36 cellular contexts compared by ENCODE assay signal in the genomic region with DNA sequence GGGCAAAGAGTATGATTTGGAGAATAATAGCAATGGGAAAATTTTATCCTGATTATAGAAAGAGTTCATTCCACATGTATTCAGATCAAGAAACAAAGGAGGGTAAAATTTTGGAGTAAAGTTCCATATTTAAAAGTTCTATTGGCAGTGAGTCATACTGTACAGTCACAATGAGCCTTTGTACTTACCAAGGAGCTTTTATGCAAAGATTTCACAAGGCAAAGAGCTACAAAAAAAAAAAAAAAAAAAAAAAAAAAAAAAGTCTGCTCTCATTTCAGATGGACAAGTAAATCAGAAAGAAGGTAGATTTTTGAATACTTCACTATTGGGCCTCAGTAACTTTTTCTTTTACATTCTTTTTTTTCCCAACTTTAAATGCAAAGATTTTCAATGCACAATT.
A peak's percentile ranks its signal among the peaks of the same experiment; 100 is the strongest.
DNase-seq lines count a peak whose midpoint lies in the region; ATAC-seq, FAIRE-seq and TF ChIP-seq lines count a peak whose summit lies in the region.
"Had no signal": no experiment of that assay in that cellular context is flagged by ENCODE, and none has a peak within 500 bp of the region (broad histone marks: within the 10 kb centered on the region; RNA-seq: fewer than 3 reads in every experiment).

No MANE protein-coding gene starts in this region.

- H3K27ac ChIP-seq in RWPE2 (ENCODE audit: poor library complexity, severe bottlenecking) = no peak overlapping the region
- H3K27ac ChIP-seq: ascending aorta, ovary, thoracic aorta, uterus had no signal

- H3K4me1 ChIP-seq in RWPE2 (ENCODE audit: insufficient read depth, poor library complexity, severe bottlenecking) = no peaks in the 10 kb centered on the region
- H3K4me1 ChIP-seq: ascending aorta, uterus had no signal

- ATAC-seq in RWPE2 (ENCODE audit: low read depth) (0 out of 3 replicates have a peak, but pooled peaks have one; percentile 44), HG02763 (IDR thresholded peaks at IDR 0.05; ENCODE audit: unreplicated experiment) (no peak), GM19328 (IDR thresholded peaks at IDR 0.05; ENCODE audit: unreplicated experiment) (no peak)
- ATAC-seq: activated CD4-positive, CD25-positive, alpha-beta regulatory T cell treated with anti-CD3 and anti-CD28 coated beads, Interleukin-2, amount 50 U/mL, for 24 hours; activated CD8-positive, alpha-beta memory T cell treated with anti-CD3 and anti-CD28 coated beads, Interleukin-2, amount 10 ng/mL, durations not matched to agents 7 days and 5 days; activated T-cell treated with anti-CD3 and anti-CD28 coated beads, Interleukin-2, amount 50 U/mL, for 4 hours; left lobe of liver; stimulated activated naive CD8-positive, alpha-beta T cell treated with anti-CD3 and anti-CD28 coated beads, Interleukin-15, amount 100 ng/mL, for 72 hours had no signal

- FAIRE-seq in RCC 7860 (lab: Jason Lieb, UNC) = no peak
- FAIRE-seq: endometrium, GM18507, islet of Langerhans, TTC549 had no signal

- H3K9me3 ChIP-seq in RWPE2 (ENCODE audit: severe bottlenecking) = no peaks in the 10 kb centered on the region
- H3K9me3 ChIP-seq: ascending aorta, ovary, SK-N-SH, thoracic aorta, uterus had no signal

- peak; percentile 4 for DNase-seq in DMS53 treated with DMSO at 0.1 percent for 48 hours (lab: John Stamatoyannopoulos, UW; ENCODE audit: unreplicated experiment)
- no peak for DNase-seq in RWPE2 (ENCODE audit: low spot score)
- DNase-seq in cardiac fibroblast (ENCODE audit: low read depth in 2 of 2) = peak; percentile 4 to 63
- DNase-seq in putamen (ENCODE audit: low spot score) = peak; percentile 7
- no peak for DNase-seq in RCC 7860 (ENCODE audit: low spot score)
- DNase-seq in iPS-NIHi7 (ENCODE audit: extremely low spot score) = no peak
- DNase-seq: ACHN; activated CD4-positive, alpha-beta T cell treated with anti-CD3 and anti-CD28 coated beads, Interleukin-2, amount 50 U/mL, for 4 hours; activated CD8-positive, alpha-beta memory T cell treated with anti-CD3 and anti-CD28 coated beads, Interleukin-2, amount 10 ng/mL, durations not matched to agents 7 days and 5 days; activated gamma-delta T cell treated with Interleukin-2 at 50 U/mL for 16 hours; activated naive CD8-positive, alpha-beta T cell treated with anti-CD3 and anti-CD28 coated beads, Interleukin-2, amount 10 ng/mL, durations not matched to agents 7 days and 5 days; activated T-cell treated with anti-CD3 and anti-CD28 coated beads, Interleukin-2, amount 50 U/mL, for 4 hours; CD4-positive, alpha-beta memory T cell; EL; NCI-H1105; NCI-H187 treated with DMSO at 0.1 percent for 48 hours; NCI-H2171; NCI-H510A; nephron progenitor cell; ovary; retina; SK-N-SH; stimulated activated CD4-positive, alpha-beta T cell treated with anti-CD3 and anti-CD28 coated beads, Interleukin-2, amount 100 ng/mL, for 24 hours; stimulated activated CD8-positive, alpha-beta memory T cell treated with anti-CD3 and anti-CD28 coated beads, Interleukin-4, amount 100 ng/mL, for 48 hours; stimulated activated naive CD8-positive, alpha-beta T cell treated with anti-CD3 and anti-CD28 coated beads, Interleukin-15, amount 100 ng/mL, for 72 hours; uterus had no signal

- H3K27me3 ChIP-seq in RWPE2 (ENCODE audit: insufficient read depth, poor library complexity, severe bottlenecking) = no peaks in the 10 kb centered on the region
- H3K27me3 ChIP-seq: ascending aorta, ovary, uterus had no signal

- TF ChIP-seq CTCF in RWPE2 (IDR thresholded peaks at IDR 0.05; ENCODE audit: poor library complexity, severe bottlenecking) (no peak), cardiac fibroblast (IDR thresholded peaks at IDR 0.05; ENCODE audit: low read depth, low read length) (no peak)

- H3K36me3 ChIP-seq in RWPE2 (ENCODE audit: low read depth) = no peaks in the 10 kb centered on the region
- H3K36me3 ChIP-seq: ascending aorta, ovary, thoracic aorta, uterus had no signal

- no peak overlapping the region for H3K4me3 ChIP-seq in RWPE2 (ENCODE audit: severe bottlenecking)
- H3K4me3 ChIP-seq in cardiac fibroblast (replicated peaks in 1 of 2; ENCODE audit: low read depth in 2 of 2, low read length in 2 of 2) = no peak overlapping the region
- H3K4me3 ChIP-seq: ascending aorta, ovary, thoracic aorta, uterus had no signal

Comparison
In these comparisons a context has a peak if more than half of its experiments do, and no peak if none do; other contexts are left out.
1. DNase-seq: peak in DMS53 treated with DMSO at 0.1 percent for 48 hours (single experiment), cardiac fibroblast (2 of 2) and putamen (single experiment); none in RWPE2 (single experiment), RCC 7860 (single experiment) and iPS-NIHi7 (single experiment).